8 cellular contexts compared by ENCODE assay signal in genomic region chr11:32893091-32893946, GRCh38. TPM values are rescaled to one million over a fixed set of nuclear protein-coding genes. Genes with fewer than 3 reads are reported as not detected.
DNase-seq lines count a peak whose midpoint lies in the region; ATAC-seq and TF ChIP-seq lines count a peak whose summit lies in the region.

No MANE protein-coding gene starts in this region.

- POLR2A ChIA-PET in activated CD8-positive, alpha-beta T cell treated with anti-CD3 and anti-CD28 coated beads for 36 hours (lab: Charles Lee): interaction anchor here (1.3 to 2.2 kb wide), 4 partner anchors 8 to 147 kb away, joined by 3 to 7 read pairs (median 4); partner anchors contain the start of gene TCP11L1

- H3K36me3 Mint-ChIP-seq in HFFc6 (ENCODE audit: low read depth): no peaks in the 10 kb centered on the region
- no peaks in the 10 kb centered on the region for H3K36me3 Mint-ChIP-seq in activated CD8-positive, alpha-beta T cell treated with anti-CD3 and anti-CD28 coated beads for 36 hours (ENCODE audit: low read depth)

- TF ChIP-seq CTCF in HFFc6 (IDR thresholded peaks at IDR 0.05): peak; percentile 78
- peak; percentile 27 for TF ChIP-seq CTCF in activated CD8-positive, alpha-beta T cell treated with anti-CD3 and anti-CD28 coated beads for 36 hours (IDR thresholded peaks at IDR 0.05)

- H3K27me3 ChIP-seq in ectodermal cell (ENCODE audit: control insufficient read depth, insufficient read depth, low read length, poor library complexity, severe bottlenecking): no peaks in the 10 kb centered on the region

- no peaks in the 10 kb centered on the region for H3K9me3 ChIP-seq in ectodermal cell (ENCODE audit: control insufficient read depth, low read length)

- H3K27ac ChIP-seq in ectodermal cell (ENCODE audit: insufficient read depth, low read depth, low read length, poor library complexity, severe bottlenecking): peak overlapping the region; percentile 96

- H3K4me1 ChIP-seq in ectodermal cell (ENCODE audit: control insufficient read depth, insufficient read depth, low read length): peaks cover 7% of the 10 kb centered on the region

- peak overlapping the region; percentile 98 for H3K27ac Mint-ChIP-seq in HFFc6
- peak overlapping the region; percentile 98 for H3K27ac Mint-ChIP-seq in activated CD8-positive, alpha-beta T cell treated with anti-CD3 and anti-CD28 coated beads for 36 hours

- no peaks in the 10 kb centered on the region for H3K36me3 ChIP-seq in ectodermal cell (ENCODE audit: control insufficient read depth, insufficient read depth, low read length)

- peak overlapping the region; percentile 91 for H3K4me3 Mint-ChIP-seq in HFFc6
- H3K4me3 Mint-ChIP-seq in activated CD8-positive, alpha-beta T cell treated with anti-CD3 and anti-CD28 coated beads for 36 hours: peak overlapping the region; percentile 83

- ATAC-seq in activated CD8-positive, alpha-beta T cell treated with anti-CD3 and anti-CD28 coated beads for 36 hours: peak; percentile 64

- CTCF ChIA-PET in activated CD8-positive, alpha-beta T cell treated with anti-CD3 and anti-CD28 coated beads for 36 hours (lab: Charles Lee): interaction anchor here (1.1 to 5.2 kb wide), 7 partner anchors 33 to 172 kb away, joined by 3 to 25 read pairs (median 4); no protein-coding TSS in a partner anchor

- peak overlapping the region; percentile 94 for H3K4me3 ChIP-seq in ectodermal cell (ENCODE audit: insufficient read depth, low read depth, low read length)

- intact Hi-C loops in activated CD8-positive, alpha-beta T cell treated with anti-CD3 and anti-CD28 coated beads for 36 hours (cut with micrococcal nuclease): loop anchor here (10.0 kb wide), 1 partner anchor 171 kb away; no protein-coding TSS in a partner anchor

- H3K4me1 Mint-ChIP-seq in HFFc6 (ENCODE audit: low read depth): peaks cover 36% of the 10 kb centered on the region
- peaks cover 38% of the 10 kb centered on the region for H3K4me1 Mint-ChIP-seq in activated CD8-positive, alpha-beta T cell treated with anti-CD3 and anti-CD28 coated beads for 36 hours (ENCODE audit: low read depth)

- 0% methylated on average over 90 to 92 of the region's 92 CpGs for WGBS in ectodermal cell, 2 experiments

- H3K9me3 Mint-ChIP-seq in HFFc6: no peaks in the 10 kb centered on the region
- H3K9me3 Mint-ChIP-seq in activated CD8-positive, alpha-beta T cell treated with anti-CD3 and anti-CD28 coated beads for 36 hours: no peaks in the 10 kb centered on the region

- peaks cover 1% of the 10 kb centered on the region; the same call in 1 of the 2 replicates for H3K27me3 Mint-ChIP-seq in HFFc6 (ENCODE audit: insufficient read depth)
- no peaks in the 10 kb centered on the region for H3K27me3 Mint-ChIP-seq in activated CD8-positive, alpha-beta T cell treated with anti-CD3 and anti-CD28 coated beads for 36 hours

- DNase-seq in NCI-H2107 treated with DMSO at 0.1 percent for 48 hours (lab: John Stamatoyannopoulos, UW; ENCODE audit: unreplicated experiment): peak; percentile 27
- no peak for DNase-seq in NCI-H2107 (lab: John Stamatoyannopoulos, UW)
- no peak for DNase-seq in HFFc6
- DNase-seq in NCI-H1092 (lab: John Stamatoyannopoulos, UW): peak; percentile 74
- peak; percentile 70 for DNase-seq in activated CD8-positive, alpha-beta T cell treated with anti-CD3 and anti-CD28 coated beads for 36 hours
- peak; percentile 67 for DNase-seq in medulla oblongata (ENCODE audit: extremely low spot score)
- peak; percentile 28 for DNase-seq in stimulated activated CD8-positive, alpha-beta memory T cell treated with anti-CD3 and anti-CD28 coated beads, Interleukin-12 subunit alpha, Interleukin-12 subunit beta, amount 100 ng/mL, for 4 hours (ENCODE audit: low read depth)

RNA-seq across cellular contexts. Expression of gene QSER1, which starts 0.7 kb away (rescaled TPM):
- total RNA-seq in HFFc6 (2021; fragmentation: NEBNext Ultra II Directional; extraction: Animal tissue kit (Norgen Biotek cat#: 25700)): 10 to 100 TPM; 20.2 to 26.4 (median 24.0) TPM
- 10 to 100 TPM; 10.5 to 11.2 TPM for total RNA-seq in activated CD8-positive, alpha-beta T cell treated with anti-CD3 and anti-CD28 coated beads for 36 hours
- 44.3 TPM for polyA plus RNA-seq in ectodermal cell (2013, experiment 1 of 4)
- polyA plus RNA-seq in ectodermal cell (2013, experiment 2 of 4): 44.0 TPM
- polyA plus RNA-seq in ectodermal cell (2013, experiment 3 of 4): 38.4 TPM
- polyA plus RNA-seq in ectodermal cell (2013, experiment 4 of 4): 44.7 TPM

Comparison
In these comparisons a context has a peak if more than half of its experiments do, and no peak if none do; other contexts are left out.
1. DNase-seq: peak in NCI-H2107 treated with DMSO at 0.1 percent for 48 hours (single experiment), NCI-H1092 (single experiment), activated CD8-positive, alpha-beta T cell treated with anti-CD3 and anti-CD28 coated beads for 36 hours (single experiment), medulla oblongata (single experiment) and stimulated activated CD8-positive, alpha-beta memory T cell treated with anti-CD3 and anti-CD28 coated beads, Interleukin-12 subunit alpha, Interleukin-12 subunit beta, amount 100 ng/mL, for 4 hours (single experiment); none in NCI-H2107 (single experiment) and HFFc6 (single experiment).